ENCODE assay signal across 21 cellular contexts in the genomic region with DNA sequence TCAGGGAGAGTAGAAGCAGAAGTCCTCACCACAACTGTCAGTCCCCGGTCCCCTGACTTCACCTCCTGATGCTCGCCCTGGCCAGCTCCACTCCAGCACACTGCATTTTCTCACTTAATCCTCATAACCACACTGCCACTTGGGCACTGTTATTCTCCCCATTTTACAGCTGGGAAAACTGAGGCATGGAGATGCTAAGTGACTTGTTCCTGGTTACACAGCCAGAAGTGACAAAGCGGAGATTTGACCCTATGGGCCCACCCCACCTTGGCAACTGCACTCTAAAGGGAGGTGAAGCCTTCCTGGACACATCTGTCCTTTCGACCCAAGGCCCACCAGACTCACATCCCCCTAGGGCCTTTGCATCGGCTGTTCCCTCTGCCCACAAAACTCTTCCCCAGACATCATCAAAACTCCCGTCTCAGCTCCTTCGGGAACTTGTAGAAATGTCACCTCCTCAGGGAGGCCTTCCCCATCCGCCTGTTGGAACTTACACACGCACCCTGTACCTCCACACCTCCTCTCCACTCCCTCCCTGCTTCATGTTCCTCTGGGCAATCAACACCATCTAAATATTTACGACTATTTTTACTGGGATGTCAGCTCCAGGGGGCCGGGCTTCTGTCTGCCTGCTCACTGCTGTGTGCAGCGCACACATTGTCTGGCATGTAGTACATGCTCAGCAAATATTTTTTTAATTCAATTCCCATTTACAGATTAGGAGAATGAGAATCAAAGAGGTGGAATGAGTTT. TPM values are rescaled to one million over a fixed set of nuclear protein-coding genes. Genes with fewer than 3 reads are reported as not detected.
"Had no signal": no experiment of that assay in that cellular context is flagged by ENCODE, and none has a peak within 500 bp of the region (broad histone marks: within the 10 kb centered on the region; RNA-seq: fewer than 3 reads in every experiment).

No MANE protein-coding gene starts in this region.

- H3K4me1 ChIP-seq: pancreas had no signal

- H3K27ac ChIP-seq: epithelial cell of prostate, gastroesophageal sphincter, hepatocyte, pancreas, skin epidermis, tibial nerve had no signal

- H3K4me3 Mint-ChIP-seq: activated B cell treated with CpG ODN at 0.5 μM for 24 hours; activated CD8-positive, alpha-beta T cell treated with anti-CD3 and anti-CD28 coated beads for 36 hours; activated naive CD8-positive, alpha-beta T cell treated with anti-CD3 and anti-CD28 coated beads for 36 hours; dendritic cell treated with granulocyte-macrophage colony-stimulating factor and Interleukin-4, amounts not matched to agents 40 ng/mL and 50 ng/mL, for 4 days; mesothelial cell of epicardium; T-helper 17 cell had no signal

- H3K27ac Mint-ChIP-seq: activated B cell treated with CpG ODN at 0.5 μM for 24 hours; activated CD8-positive, alpha-beta T cell treated with anti-CD3 and anti-CD28 coated beads for 36 hours; activated naive CD8-positive, alpha-beta T cell treated with anti-CD3 and anti-CD28 coated beads for 36 hours; dendritic cell treated with granulocyte-macrophage colony-stimulating factor and Interleukin-4, amounts not matched to agents 40 ng/mL and 50 ng/mL, for 4 days; mesothelial cell of epicardium; T-helper 17 cell had no signal

- H3K36me3 ChIP-seq: gastroesophageal sphincter, pancreas, tibial nerve had no signal

- H3K36me3 Mint-ChIP-seq: activated naive CD8-positive, alpha-beta T cell treated with anti-CD3 and anti-CD28 coated beads for 36 hours; mesothelial cell of epicardium had no signal

- H3K79me2 ChIP-seq: hepatocyte had no signal

- H3K9me3 Mint-ChIP-seq: activated B cell treated with CpG ODN at 0.5 μM for 24 hours; activated CD8-positive, alpha-beta T cell treated with anti-CD3 and anti-CD28 coated beads for 36 hours; activated naive CD8-positive, alpha-beta T cell treated with anti-CD3 and anti-CD28 coated beads for 36 hours; dendritic cell treated with granulocyte-macrophage colony-stimulating factor and Interleukin-4, amounts not matched to agents 40 ng/mL and 50 ng/mL, for 4 days; mesothelial cell of epicardium had no signal

- H3K4me1 Mint-ChIP-seq: activated B cell treated with CpG ODN at 0.5 μM for 24 hours; activated naive CD8-positive, alpha-beta T cell treated with anti-CD3 and anti-CD28 coated beads for 36 hours; T-helper 17 cell had no signal

- H3K4me3 ChIP-seq: gastroesophageal sphincter, hepatocyte, pancreas, skin epidermis, tibial nerve had no signal

- H3K27me3 ChIP-seq: hepatocyte, pancreas, tibial nerve had no signal

- H3K27me3 Mint-ChIP-seq: activated CD8-positive, alpha-beta T cell treated with anti-CD3 and anti-CD28 coated beads for 36 hours; activated naive CD8-positive, alpha-beta T cell treated with anti-CD3 and anti-CD28 coated beads for 36 hours had no signal

- H3K9me3 ChIP-seq: gastroesophageal sphincter, pancreas, tibial nerve had no signal

- H2AFZ ChIP-seq: hepatocyte had no signal

- FAIRE-seq: pancreas, TTC549 had no signal

- H3K4me2 ChIP-seq: hepatocyte had no signal

- DNase-seq: activated B cell treated with CpG ODN at 0.5 μM for 24 hours; activated CD4-positive, alpha-beta T cell treated with anti-CD3 and anti-CD28 coated beads for 48 hours; activated CD8-positive, alpha-beta T cell treated with anti-CD3 and anti-CD28 coated beads for 36 hours; activated gamma-delta T cell treated with Interleukin-2 at 50 U/mL for 16 hours; activated naive CD8-positive, alpha-beta T cell treated with anti-CD3 and anti-CD28 coated beads for 36 hours; amygdala; cerebellar nuclear complex; effector memory CD4-positive, alpha-beta T cell; retina; stimulated activated CD4-positive, alpha-beta T cell treated with anti-CD3 and anti-CD28 coated beads, Interleukin-4, amount 100 ng/mL, for 24 hours; stimulated activated naive CD4-positive, alpha-beta T cell; T-helper 17 cell had no signal

- ATAC-seq: activated CD8-positive, alpha-beta T cell treated with anti-CD3 and anti-CD28 coated beads for 36 hours; gastroesophageal sphincter; pancreas; T-helper 17 cell had no signal

RNA-seq across cellular contexts. Expression of a gene that starts 3.1 kb away (rescaled TPM):
- total RNA-seq: activated B cell treated with CpG ODN at 0.5 μM for 24 hours; activated CD8-positive, alpha-beta T cell treated with anti-CD3 and anti-CD28 coated beads for 36 hours; activated naive CD8-positive, alpha-beta T cell treated with anti-CD3 and anti-CD28 coated beads for 36 hours had no signal
